Comparison of ENCODE assay signal across 20 cellular contexts in the genomic region with DNA sequence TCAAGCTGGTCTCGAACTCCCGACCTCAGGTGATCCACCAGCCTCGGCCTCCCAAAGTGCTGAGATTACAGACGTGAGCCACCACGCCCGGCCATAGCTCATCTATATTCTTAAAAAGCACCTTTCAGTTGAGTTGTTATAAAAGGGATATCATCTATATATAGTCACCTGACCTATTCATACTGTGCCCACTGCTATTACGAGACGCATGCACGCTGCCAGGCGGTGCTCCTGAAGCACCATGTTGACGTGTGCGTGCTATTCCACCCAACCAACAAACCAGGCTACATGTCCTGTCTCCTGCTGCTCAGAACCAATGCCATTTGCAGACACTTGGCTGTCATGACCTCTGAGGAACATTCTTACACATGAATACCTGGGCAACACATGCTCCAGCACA. TPM values are rescaled to one million over a fixed set of nuclear protein-coding genes. Genes with fewer than 3 reads are reported as not detected.
DNase-seq lines count a peak whose midpoint lies in the region; ATAC-seq and TF ChIP-seq lines count a peak whose summit lies in the region.
"Had no signal": no experiment of that assay in that cellular context is flagged by ENCODE, and none has a peak within 500 bp of the region (broad histone marks: within the 10 kb centered on the region; RNA-seq: fewer than 3 reads in every experiment).

No MANE protein-coding gene starts in this region.

- in situ Hi-C loops in IMR-90 (cut with MboI; ENCODE audit: low sequenced_read_pairs) = no loop called here

- no peak overlapping the region for H2BK20ac ChIP-seq in IMR-90 (ENCODE audit: low read depth, low read length)

- no peaks in the 10 kb centered on the region for H3K27me3 ChIP-seq in IMR-90 (ENCODE audit: control insufficient read depth, insufficient read depth, low read length)
- H3K27me3 ChIP-seq in ascending aorta = no peaks in the 10 kb centered on the region
- H3K27me3 ChIP-seq in trophoblast cell (ENCODE audit: insufficient read depth, low read length) = no peaks in the 10 kb centered on the region

- H4K20me1 ChIP-seq in IMR-90 (ENCODE audit: insufficient read depth, low read length) = peaks cover 91% of the 10 kb centered on the region

- H3K4ac ChIP-seq in IMR-90 (ENCODE audit: low read depth, low read length) (peak overlapping the region; percentile 40; the same call in 1 of the 2 replicates), trophoblast cell (ENCODE audit: low read depth, low read length) (peak overlapping the region; percentile 12)

- 0 out of 2 replicates have a peak overlapping the region, but pooled peaks have one; percentile 9 for H3K14ac ChIP-seq in IMR-90 (replicated peaks; ENCODE audit: low read depth, low read length)
- no peak overlapping the region for H3K14ac ChIP-seq in trophoblast cell (ENCODE audit: low read length)

- H2BK120ac ChIP-seq in IMR-90 (ENCODE audit: low read depth, low read length) = peak overlapping the region; percentile 14
- no peak overlapping the region for H2BK120ac ChIP-seq in trophoblast cell (ENCODE audit: insufficient read depth, low read length, poor library complexity)

- CTCF ChIA-PET in IMR-90 (lab: Yijun Ruan, JAX) = no interaction called here

- H4K91ac ChIP-seq in IMR-90 (ENCODE audit: insufficient read depth, low read depth, low read length) = no peak overlapping the region
- H4K91ac ChIP-seq in trophoblast cell (ENCODE audit: low read depth, low read length) = no peak overlapping the region

- no peak overlapping the region for H3K18ac ChIP-seq in IMR-90 (ENCODE audit: low read depth, low read length)
- no peak overlapping the region for H3K18ac ChIP-seq in trophoblast cell (ENCODE audit: low read length)

- POLR2A ChIA-PET in IMR-90 (lab: Charles Lee; ENCODE audit: unreplicated experiment) = no interaction called here

- H3K9me1 ChIP-seq in IMR-90 (ENCODE audit: insufficient read depth, low read length) = peaks cover 41% of the 10 kb centered on the region

- 98% methylated on average over 6 of the region's 12 CpGs; no CpG with 5 or more reads in 1 of the 2 experiments for WGBS in IMR-90 (ENCODE audit: extremely low coverage in 2 of 2, insufficient read length in 1 of 2), 2 experiments
- WGBS in trophoblast cell (ENCODE audit: extremely low coverage, insufficient coverage, insufficient read length) = no CpG with 5 or more reads among the region's 12 CpGs

- H3K56ac ChIP-seq in IMR-90 (ENCODE audit: extremely low read depth, insufficient read depth, low read length) = no peak overlapping the region

- TF ChIP-seq RAD21 in IMR-90 (IDR thresholded peaks at IDR 0.05; ENCODE audit: low read length) = no peak

- H4K5ac ChIP-seq in IMR-90 (ENCODE audit: low read depth, low read length) = no peak overlapping the region

- H2AK5ac ChIP-seq in IMR-90 (ENCODE audit: low read depth, low read length) (peak overlapping the region; percentile 81; the same call in 1 of the 2 replicates), trophoblast cell (ENCODE audit: low read length) (no peak overlapping the region)

- H3K36me3 ChIP-seq in IMR-90 (ENCODE audit: control insufficient read depth, insufficient read depth, low read length) (peaks cover 3% of the 10 kb centered on the region), ascending aorta (no peaks in the 10 kb centered on the region), trophoblast cell (ENCODE audit: control insufficient read depth in 1 of 2, insufficient read depth in 2 of 2, low read length in 2 of 2) (peaks cover 0 to 3% of the 10 kb centered on the region in 2 experiments)

- H3K27me3 Mint-ChIP-seq in type B pancreatic cell = no peaks in the 10 kb centered on the region
- H3K27me3 Mint-ChIP-seq: CD4-positive, alpha-beta memory T cell had no signal

- peaks cover 29% of the 10 kb centered on the region for H3K4me1 Mint-ChIP-seq in type B pancreatic cell (ENCODE audit: unreplicated experiment)

- H3K4me1 ChIP-seq in IMR-90 (ENCODE audit: control insufficient read depth, insufficient read depth, low read length) (peaks cover 23% of the 10 kb centered on the region), ascending aorta (peaks cover 34 to 53% of the 10 kb centered on the region in 2 donors), trophoblast cell (ENCODE audit: control insufficient read depth in 1 of 2, insufficient read depth in 2 of 2, low read length in 2 of 2) (peaks cover 7 to 11% of the 10 kb centered on the region in 2 experiments)

- H3K79me2 ChIP-seq in trophoblast cell (ENCODE audit: control insufficient read depth, insufficient read depth, low read length, poor library complexity) = peaks cover 11% of the 10 kb centered on the region

- H3K4me3 Mint-ChIP-seq in type B pancreatic cell = no peak overlapping the region
- H3K4me3 Mint-ChIP-seq: CD4-positive, alpha-beta memory T cell had no signal

- no peak overlapping the region for H3K4me3 ChIP-seq in IMR-90 (ENCODE audit: insufficient read depth, low read depth, low read length)
- peak overlapping the region in 1 of 2 donors; percentile 28 for H3K4me3 ChIP-seq in ascending aorta
- H3K4me3 ChIP-seq in trophoblast cell (ENCODE audit: low read depth, low read length) = no peak overlapping the region

- H4K12ac ChIP-seq in trophoblast cell (ENCODE audit: low read depth, low read length) = no peak overlapping the region

- H3K27ac Mint-ChIP-seq in type B pancreatic cell = peak overlapping the region; percentile 33
- H3K27ac Mint-ChIP-seq: CD4-positive, alpha-beta memory T cell had no signal

- H2BK12ac ChIP-seq in trophoblast cell (ENCODE audit: low read length) = no peak overlapping the region

- DNase-seq in IMR-90 = no peak
- DNase-seq in ascending aorta (ENCODE audit: low spot score in 2 of 2) = peak in 1 of 2 donors; percentile 50
- DNase-seq in trophoblast cell = no peak
- DNase-seq in type B pancreatic cell (ENCODE audit: extremely low spot score, unreplicated experiment) = no peak
- no peak for DNase-seq in sciatic nerve (ENCODE audit: low spot score)
- no peak for DNase-seq in activated CD4-positive, CD25-positive, alpha-beta regulatory T cell (lab: John Stamatoyannopoulos, UW)
- DNase-seq: ACHN; CD4-positive, alpha-beta memory T cell; DMS79; KBM-7; NCI-H1048; NCI-H146; NCI-H2081 treated with DMSO at 0.1 percent for 48 hours; NCI-H226; NCI-H526 treated with DMSO at 0.1 percent for 48 hours; NK-92 treated with Interleukin-12 subunit alpha and Interleukin-12 subunit beta, amount 100 ng/mL, for 24 hours; OCI-M1 had no signal

- H3K23ac ChIP-seq in IMR-90 (ENCODE audit: low read depth, low read length) = peak overlapping the region; percentile 65
- H3K23ac ChIP-seq in trophoblast cell (ENCODE audit: low read length) = no peak overlapping the region

- H2BK5ac ChIP-seq in IMR-90 (ENCODE audit: low read depth, low read length, poor library complexity, severe bottlenecking) (no peak overlapping the region), trophoblast cell (ENCODE audit: low read depth, low read length, poor library complexity) (no peak overlapping the region)

- 0 out of 4 replicates have a peak overlapping the region, but pooled peaks of 1 of the 2 experiments have one; percentile 0 for H4K8ac ChIP-seq in IMR-90 (ENCODE audit: low read depth in 2 of 2, low read length in 2 of 2)
- no peak overlapping the region for H4K8ac ChIP-seq in trophoblast cell (ENCODE audit: low read depth, low read length)

- dilution Hi-C loops in IMR-90 (cut with HindIII; ENCODE audit: low sequenced_read_pairs, unreplicated experiment) = no loop called here

- H3K27ac ChIP-seq in IMR-90 (ENCODE audit: insufficient read depth, low read length) = no peak overlapping the region
- H3K27ac ChIP-seq in ascending aorta = peak overlapping the region; percentile 84 to 88
- H3K27ac ChIP-seq in trophoblast cell (ENCODE audit: low read depth, low read length) = no peak overlapping the region
- H3K27ac ChIP-seq: HL-60 had no signal

- BruUV-seq in IMR-90 (replicated peaks; lab: Mats Ljungman, UMichigan) = no TSS peak

- intact Hi-C loops in IMR-90 (cut with micrococcal nuclease) = no loop called here
- intact Hi-C loops in ascending aorta (cut with DNase I) = loop anchor here (2.0 to 10.0 kb wide), 3 partner anchors 18 to 128 kb away; a partner anchor contains a TSS
- intact Hi-C loops in sciatic nerve (cut with DNase I) = no loop called here

- H3K36me3 Mint-ChIP-seq in type B pancreatic cell = peaks cover 4% of the 10 kb centered on the region

- no peak for ATAC-seq in IMR-90 (ENCODE audit: low read depth)
- no peak for ATAC-seq in sciatic nerve
- ATAC-seq in HG02588 (IDR thresholded peaks at IDR 0.05; ENCODE audit: unreplicated experiment) = no peak
- ATAC-seq: Right ventricle myocardium inferior had no signal

- H3K4me2 ChIP-seq in IMR-90 (ENCODE audit: low read depth, low read length) = no peak overlapping the region
- no peak overlapping the region for H3K4me2 ChIP-seq in trophoblast cell (ENCODE audit: low read length)

- no peak overlapping the region for H2BK15ac ChIP-seq in IMR-90 (ENCODE audit: low read depth, low read length)

- H2AFZ ChIP-seq in IMR-90 (replicated peaks; ENCODE audit: low read length, poor library complexity) (no peak overlapping the region), trophoblast cell (ENCODE audit: insufficient read depth, low read length, poor library complexity) (no peak overlapping the region)

- H3K79me1 ChIP-seq in IMR-90 (ENCODE audit: low read depth in 1 of 2, low read length in 2 of 2) (peaks cover 12 to 93% of the 10 kb centered on the region in 2 experiments), trophoblast cell (ENCODE audit: low read length) (no peaks in the 10 kb centered on the region)

- TF ChIP-seq CTCF in IMR-90 (conservative IDR thresholded peaks at IDR 0.05; ENCODE audit: low read depth, low read length) (no peak), ascending aorta (IDR thresholded peaks at IDR 0.05) (no peak), type B pancreatic cell (conservative IDR thresholded peaks at IDR 0.05) (no peak)

- H3K9me3 ChIP-seq in IMR-90 (ENCODE audit: control insufficient read depth, insufficient read depth, low read length) = no peaks in the 10 kb centered on the region
- H3K9me3 ChIP-seq in ascending aorta = no peaks in the 10 kb centered on the region
- H3K9me3 ChIP-seq in trophoblast cell (ENCODE audit: insufficient read depth, low read depth, low read length) = no peaks in the 10 kb centered on the region

- H3K9me3 Mint-ChIP-seq in type B pancreatic cell = no peaks in the 10 kb centered on the region

- H2AK9ac ChIP-seq in IMR-90 (replicated peaks; ENCODE audit: low read depth, low read length, poor library complexity) = no peak overlapping the region

- no peak for TF ChIP-seq POLR2A in IMR-90 (IDR thresholded peaks at IDR 0.05; ENCODE audit: low read depth, low read length)

- H3K9ac ChIP-seq in IMR-90 (ENCODE audit: low read depth, low read length) (no peak overlapping the region), trophoblast cell (ENCODE audit: low read length) (no peak overlapping the region)

TF ChIP-seq in IMR-90, 13 proteins besides CTCF, POLR2A, EP300 and RAD21 (continues in another document):
- no peak for TF ChIP-seq CEBPB (IDR thresholded peaks at IDR 0.05; ENCODE audit: low read depth, low read length)

RNA-seq across cellular contexts. Expression of a gene that starts 17.6 kb away (rescaled TPM):
- total RNA-seq in IMR-90 (2012; rRNA removed) (144 and 163 TPM in 2 replicates), ascending aorta (94.7 TPM), type B pancreatic cell (ENCODE audit: low replicate concordance) (108 and 118 TPM in 2 replicates), sciatic nerve (140 TPM)
- polyA plus RNA-seq in IMR-90 (2012; rRNA removed) = 51.4 and 58.4 TPM in 2 replicates
- polyA plus RNA-seq in IMR-90 (2012; cell fraction: cytosol; rRNA removed) = 57.6 and 73.1 TPM in 2 replicates
- polyA plus RNA-seq in IMR-90 (2012; cell fraction: nucleus; rRNA removed; ENCODE audit: low replicate concordance) = 66.3 and 101 TPM in 2 replicates
- 58.6 and 59.7 TPM in 2 replicates for polyA plus RNA-seq in trophoblast cell (2013)

Comparison
In these comparisons a context has a peak if more than half of its experiments do, and no peak if none do; other contexts are left out.
1. H3K27ac ChIP-seq: peak in ascending aorta (2 of 2); none in IMR-90 (single experiment) and trophoblast cell (single experiment).